8 cellular contexts compared by ENCODE assay signal in genomic region chr13:77779461-77780272, GRCh38.
A peak's percentile ranks its signal among the peaks of the same experiment; 100 is the strongest.
DNase-seq lines count a peak whose midpoint lies in the region; ATAC-seq and TF ChIP-seq lines count a peak whose summit lies in the region.

No MANE protein-coding gene starts in this region.

- no peak overlapping the region for H3K27ac ChIP-seq in right cardiac atrium (ENCODE audit: low read length)

- peak; percentile 71 for ATAC-seq in HG03520 (IDR thresholded peaks at IDR 0.05; ENCODE audit: unreplicated experiment)
- peak; percentile 64 to 76 for ATAC-seq in right cardiac atrium

- H3K4me1 ChIP-seq in right cardiac atrium (ENCODE audit: control insufficient read depth, insufficient read depth, low read length), result no peaks in the 10 kb centered on the region

- H3K4me3 ChIP-seq in right cardiac atrium (ENCODE audit: low read length) (no peak overlapping the region), skeletal muscle cell (ENCODE audit: low read depth, low read length) (no peak overlapping the region)

- intact Hi-C loops in right cardiac atrium (cut with DNase I), result loop anchor here (2.0 to 5.0 kb wide), 2 partner anchors 341 to 343 kb away; no protein-coding TSS in a partner anchor

- no peaks in the 10 kb centered on the region for H3K9me3 ChIP-seq in right cardiac atrium (ENCODE audit: control insufficient read depth, low read length)

- peak; percentile 18 for TF ChIP-seq CTCF in GM20000 (IDR thresholded peaks at IDR 0.05; ENCODE audit: extremely low read depth, missing control alignments)

- WGBS in right cardiac atrium, result 21% methylated on average over 3 of the region's 3 CpGs

- H3K27me3 ChIP-seq in right cardiac atrium (ENCODE audit: control insufficient read depth, insufficient read depth), result no peaks in the 10 kb centered on the region

- peak; percentile 9 for DNase-seq in NK-92 treated with Interleukin-12 subunit alpha and Interleukin-12 subunit beta, amount 100 ng/mL, for 24 hours (lab: John Stamatoyannopoulos, UW)
- DNase-seq in NK-92 (lab: John Stamatoyannopoulos, UW; ENCODE audit: unreplicated experiment), result no peak
- peak; percentile 25 for DNase-seq in GM20000 (ENCODE audit: low spot score)
- peak; percentile 52 for DNase-seq in NCI-H69 (lab: John Stamatoyannopoulos, UW)
- peak; percentile 50 for DNase-seq in amniotic epithelial cell (ENCODE audit: low read depth)
- DNase-seq in right cardiac atrium, result no peak
- DNase-seq in skeletal muscle cell (ENCODE audit: low read depth), result peak; percentile 32

Comparison
In these comparisons a context has a peak if more than half of its experiments do, and no peak if none do; other contexts are left out.
1. DNase-seq: peak in NK-92 treated with Interleukin-12 subunit alpha and Interleukin-12 subunit beta, amount 100 ng/mL, for 24 hours (single experiment), GM20000 (single experiment), NCI-H69 (single experiment), amniotic epithelial cell (single experiment) and skeletal muscle cell (single experiment); none in NK-92 (single experiment) and right cardiac atrium (0 of 3).